13 cellular contexts compared by ENCODE assay signal in genomic region chr3:87737817-87738216, GRCh38. TPM values are rescaled to one million over a fixed set of nuclear protein-coding genes. Genes with fewer than 3 reads are reported as not detected.
A peak's percentile ranks its signal among the peaks of the same experiment; 100 is the strongest.
DNase-seq lines count a peak whose midpoint lies in the region; TF ChIP-seq lines count a peak whose summit lies in the region.
"Not testable (repeated sequence)": the region's sequence is repeated elsewhere in the genome, so short reads cannot be mapped to it uniquely, and the experiment has no call there.
"Had no signal": no experiment of that assay in that cellular context is flagged by ENCODE, and none has a peak within 500 bp of the region (broad histone marks: within the 10 kb centered on the region; RNA-seq: fewer than 3 reads in every experiment).

No MANE protein-coding gene starts in this region.

- POLR2A ChIA-PET in A673 (lab: Charles Lee; ENCODE audit: low non-redundant PET), result not testable (repeated sequence)
- POLR2A ChIA-PET in MCF 10A (lab: Yijun Ruan, JAX), result interaction anchor here (0.6 kb wide), 1 partner anchor 318 kb away, joined by 3 read pairs; no protein-coding TSS in a partner anchor

- not testable (repeated sequence) for H3K4me3 Mint-ChIP-seq in MCF 10A (ENCODE audit: unreplicated experiment)

- H3K4me1 ChIP-seq in A673 (ENCODE audit: insufficient read depth, low read length, poor library complexity, severe bottlenecking), result not testable (repeated sequence)

- not testable (repeated sequence) for H3K27me3 Mint-ChIP-seq in MCF 10A (ENCODE audit: insufficient read depth, unreplicated experiment)

- not testable (repeated sequence) for H3K27ac ChIP-seq in A673 (ENCODE audit: low read depth, low read length, poor library complexity, severe bottlenecking)

- H3K27ac Mint-ChIP-seq in MCF 10A (ENCODE audit: low read depth, unreplicated experiment), result not testable (repeated sequence)

- not testable (repeated sequence) for TF ChIP-seq CTCF in A673 (conservative IDR thresholded peaks at IDR 0.05; ENCODE audit: low read depth, low read length); MCF 10A (IDR thresholded peaks at IDR 0.05; ENCODE audit: unreplicated experiment)

- DNase-seq in A673 (ENCODE audit: low spot score) (peak; percentile 12), HCEC 1CT (peak; percentile 38), LHCN-M2 (ENCODE audit: low read depth) (peak; percentile 58), RPMI7951 (ENCODE audit: low read depth) (peak; percentile 43), MCF 10A (ENCODE audit: unreplicated experiment) (peak; percentile 39), fibroblast of peridontal ligament (ENCODE audit: extremely low read depth) (peak; percentile 3), stromal cell of bone marrow (ENCODE audit: low read depth) (peak; percentile 8)

- H3K36me3 Mint-ChIP-seq in MCF 10A (ENCODE audit: insufficient read depth, unreplicated experiment), result not testable (repeated sequence)

- H3K36me3 ChIP-seq in A673 (ENCODE audit: insufficient read depth, low read length, poor library complexity, severe bottlenecking), result not testable (repeated sequence)

- H3K4me1 Mint-ChIP-seq in MCF 10A (ENCODE audit: insufficient read depth, unreplicated experiment), result not testable (repeated sequence)

- peaks cover 25% of the 10 kb centered on the region for H3K9me3 ChIP-seq in A673 (ENCODE audit: low read depth, low read length, poor library complexity, severe bottlenecking)

- intact Hi-C loops in A673 (cut with micrococcal nuclease; ENCODE audit: unreplicated experiment); MCF 10A (cut with micrococcal nuclease): not testable (repeated sequence)

- not testable (repeated sequence) for H3K27me3 ChIP-seq in A673 (replicated peaks; ENCODE audit: insufficient read depth, low read depth, low read length, poor library complexity)

- CTCF ChIA-PET in A673 (lab: Charles Lee), result not testable (repeated sequence)
- CTCF ChIA-PET in MCF 10A (lab: Yijun Ruan, JAX), result interaction anchor here (0.8 kb wide), 1 partner anchor 647 kb away, joined by 3 read pairs; no protein-coding TSS in a partner anchor

- H3K9me3 Mint-ChIP-seq in MCF 10A (ENCODE audit: unreplicated experiment), result not testable (repeated sequence)

- not testable (repeated sequence) for H3K4me3 ChIP-seq in A673 (ENCODE audit: low read depth, low read length, poor library complexity, severe bottlenecking)

- not testable (repeated sequence) for BruUV-seq in A673 (replicated peaks; lab: Mats Ljungman, UMichigan); MCF 10A (replicated peaks; lab: Mats Ljungman, UMichigan)

RNA-seq across cellular contexts. Expression of gene HTR1F, which starts 54.7 kb away (rescaled TPM):
- 14.3 and 16.3 TPM in 2 replicates for total RNA-seq in A673 (2021)
- 0.06 TPM in 1 of 2 replicates, not detected in the other for total RNA-seq in LHCN-M2 (2014; rRNA removed)
- polyA plus RNA-seq in LHCN-M2 (2012), result 0.29 TPM
- 0.68 and 0.72 TPM in 2 replicates for total RNA-seq in RPMI7951 (2014; rRNA removed; shearing (Covaris generic))
- not detected in 2 replicates for total RNA-seq in MCF 10A (2022)
- total RNA-seq: CD8-positive, alpha-beta T cell; H4; HT-29 had no signal
- polyA plus RNA-seq: BJ, CD14-positive monocyte, IgD-negative memory B cell had no signal

Comparison
In these comparisons a context has a peak if more than half of its experiments do, and no peak if none do; other contexts are left out.
1. DNase-seq: peak in every context shown above with its lines; median percentile 58 in LHCN-M2; 43 in RPMI7951; 39 in MCF 10A; 38 in HCEC 1CT; 12 in A673; 8 in stromal cell of bone marrow; 3 in fibroblast of peridontal ligament.